ENCODE assay signal across 8 cellular contexts in genomic region chr6:144214622-144215401, GRCh38.
DNase-seq lines count a peak whose midpoint lies in the region; ATAC-seq, FAIRE-seq and TF ChIP-seq lines count a peak whose summit lies in the region.
"Had no signal": no experiment of that assay in that cellular context is flagged by ENCODE, and none has a peak within 500 bp of the region (broad histone marks: within the 10 kb centered on the region; RNA-seq: fewer than 3 reads in every experiment).

No MANE protein-coding gene starts in this region.

- H3K27me3 ChIP-seq in Karpas-422 (ENCODE audit: low read length) (no peaks in the 10 kb centered on the region), HepG2 (ENCODE audit: control insufficient read depth in 1 of 2, insufficient read depth in 2 of 2, low read length in 2 of 2) (peaks cover 0 to 8% of the 10 kb centered on the region in 2 experiments; a peak in 1 of 5 replicates)

- no peak for TF ChIP-seq CTCF in HepG2 (CRISPR knock-in tag; IDR thresholded peaks at IDR 0.05)

- H3K36me3 Mint-ChIP-seq in activated naive CD8-positive, alpha-beta T cell: no peaks in the 10 kb centered on the region

- H3K27ac ChIP-seq in Karpas-422 (ENCODE audit: low read length): no peak overlapping the region
- H3K27ac ChIP-seq in HepG2 (ENCODE audit: extremely low read length, insufficient read depth, low read length): peak overlapping the region; percentile 81
- peak overlapping the region; percentile 93 for H3K27ac ChIP-seq in substantia nigra (ENCODE audit: low read depth, low read length, poor library complexity, severe bottlenecking)

- H3K9me3 Mint-ChIP-seq in activated naive CD8-positive, alpha-beta T cell (ENCODE audit: low read depth): no peaks in the 10 kb centered on the region

- peak overlapping the region; percentile 98 for H3K27ac Mint-ChIP-seq in activated naive CD8-positive, alpha-beta T cell

- TF ChIP-seq EP300 in HepG2 (IDR thresholded peaks at IDR 0.05; ENCODE audit: low read depth in 2 of 2, low read length in 2 of 2): no peak
- no peak for TF ChIP-seq EP300 in HepG2 (CRISPR knock-in tag; IDR thresholded peaks at IDR 0.05; ENCODE audit: borderline replicate concordance)

- CTCF ChIA-PET in HepG2 (lab: Yijun Ruan, JAX; ENCODE audit: low intra/inter-chr PET ratio, low total read pairs): interaction anchor here (1.6 to 2.4 kb wide), 2 partner anchors 109 to 267 kb away, joined by 5 to 13 read pairs; no protein-coding TSS in a partner anchor

- FAIRE-seq in HepG2 (lab: Jason Lieb, UNC): no peak

- H3K4me2 ChIP-seq in Karpas-422 (ENCODE audit: low read depth, low read length, poor library complexity, severe bottlenecking) (peak overlapping the region; percentile 74), HepG2 (ENCODE audit: low read depth, low read length) (peak overlapping the region; percentile 91)

- 54% methylated on average over 14 of the region's 16 CpGs for WGBS in HepG2 (ENCODE audit: low lambda C conversion rate)

- H3K36me3 ChIP-seq in Karpas-422 (ENCODE audit: insufficient read depth, low read length) (no peaks in the 10 kb centered on the region), HepG2 (replicated peaks in 1 of 2; ENCODE audit: control insufficient read depth in 1 of 2, insufficient read depth in 2 of 2, low read length in 2 of 2) (no peaks in the 10 kb centered on the region)

- ATAC-seq in HepG2 (no peak), HG03280 (IDR thresholded peaks at IDR 0.05; ENCODE audit: unreplicated experiment) (no peak)

- POLR2A ChIA-PET in HepG2 (lab: Yijun Ruan, JAX): no interaction called here

- TF ChIP-seq RAD21 in HepG2 (CRISPR knock-in tag; IDR thresholded peaks at IDR 0.05): no peak

- intact Hi-C loops in HepG2 (cut with micrococcal nuclease; ENCODE audit: unreplicated experiment): loop anchor here (1.0 kb wide), 1 partner anchor 640 kb away; no protein-coding TSS in a partner anchor

- in situ Hi-C loops in HepG2 (cut with HindIII; ENCODE audit: extremely low pct_ligation_motif_present, low pct_unique_long_range_greater_than_20kb): loop anchor here (5.0 kb wide), 2 partner anchors 72 to 118 kb away; partner anchors contain the start of genes SF3B5 and UTRN

- no peaks in the 10 kb centered on the region for H4K20me1 ChIP-seq in Karpas-422 (ENCODE audit: insufficient read depth, low read depth, low read length)
- no peaks in the 10 kb centered on the region for H4K20me1 ChIP-seq in HepG2 (ENCODE audit: insufficient read depth, low read length)

- no peaks in the 10 kb centered on the region for H3K9me2 ChIP-seq in Karpas-422 (replicated peaks; ENCODE audit: insufficient read depth, low read length)

- no peaks in the 10 kb centered on the region for H3K27me3 Mint-ChIP-seq in activated naive CD8-positive, alpha-beta T cell

- no peak for TF ChIP-seq POLR2A in HepG2 (IDR thresholded peaks at IDR 0.05; ENCODE audit: insufficient read depth in 1 of 2, low read depth in 2 of 2, low read length in 2 of 2)

- H3K79me2 ChIP-seq in Karpas-422 (ENCODE audit: low read length) (no peaks in the 10 kb centered on the region), HepG2 (ENCODE audit: insufficient read depth, low read length) (no peaks in the 10 kb centered on the region)

- H3K4me1 ChIP-seq in Karpas-422 (ENCODE audit: low read length) (peaks cover 16% of the 10 kb centered on the region), HepG2 (ENCODE audit: insufficient read depth, low read length) (peaks cover 23% of the 10 kb centered on the region)

- H2AFZ ChIP-seq in Karpas-422 (ENCODE audit: low read length) (peak overlapping the region; percentile 89; the same call in 1 of the 2 replicates), HepG2 (ENCODE audit: low read length) (peak overlapping the region; percentile 95)

- H3K9me3 ChIP-seq in Karpas-422 (ENCODE audit: low read length) (no peaks in the 10 kb centered on the region), HepG2 (ENCODE audit: low read length) (peaks cover 8% of the 10 kb centered on the region; the same call in 1 of the 2 replicates)

- H3K4me3 Mint-ChIP-seq in activated naive CD8-positive, alpha-beta T cell: peak overlapping the region; percentile 94

- peaks cover 39% of the 10 kb centered on the region for H3K4me1 Mint-ChIP-seq in activated naive CD8-positive, alpha-beta T cell (ENCODE audit: low read depth)

- DNase-seq in Karpas-422 (no peak), HepG2 (ENCODE audit: low spot score) (no peak), substantia nigra (lab: John Stamatoyannopoulos, UW) (peak in 4 of 49 donors; percentile 8 to 34 (median 9)), NCI-H345 treated with DMSO at 0.1 percent for 48 hours (lab: John Stamatoyannopoulos, UW; ENCODE audit: unreplicated experiment) (no peak), COR-L47 (lab: John Stamatoyannopoulos, UW) (no peak)
- DNase-seq: amniotic stem cell had no signal

- no TSS peak for BruUV-seq in HepG2 (replicated peaks; lab: Mats Ljungman, UMichigan)

- H3K4me3 ChIP-seq in Karpas-422 (ENCODE audit: low read length): no peak overlapping the region
- H3K4me3 ChIP-seq in HepG2 (replicated peaks in 1 of 3; ENCODE audit: insufficient read depth in 1 of 3, low read depth in 2 of 3, low read length in 3 of 3): peak overlapping the region; percentile 68 to 89 (median 82)

- H3K9ac ChIP-seq in Karpas-422 (ENCODE audit: low read length): no peak overlapping the region
- H3K9ac ChIP-seq in HepG2 (ENCODE audit: insufficient read depth, low read depth, low read length): peak overlapping the region; percentile 77

TF ChIP-seq in HepG2, 621 proteins besides CTCF, POLR2A, EP300 and RAD21 (continues in another document):
- TF ChIP-seq HIVEP1 (CRISPR knock-in tag; IDR thresholded peaks at IDR 0.05): no peak
- no peak for TF ChIP-seq ZSCAN30 (CRISPR knock-in tag; IDR thresholded peaks at IDR 0.05)
- TF ChIP-seq SP1 (IDR thresholded peaks at IDR 0.05): no peak
- TF ChIP-seq SP1 (CRISPR knock-in tag; IDR thresholded peaks at IDR 0.05): no peak
- TF ChIP-seq PLSCR1 (CRISPR knock-in tag; IDR thresholded peaks at IDR 0.05; ENCODE audit: borderline replicate concordance): no peak
- no peak for TF ChIP-seq ZNF496 (CRISPR knock-in tag; IDR thresholded peaks at IDR 0.05; ENCODE audit: insufficient replicate concordance)
- TF ChIP-seq KDM5B (CRISPR knock-in tag; IDR thresholded peaks at IDR 0.05; ENCODE audit: borderline replicate concordance): no peak
- TF ChIP-seq NFYC (CRISPR knock-in tag; IDR thresholded peaks at IDR 0.05): no peak
- 0 out of 2 replicates have a peak, but pooled peaks have one; percentile 29 for TF ChIP-seq ZNF616 (CRISPR knock-in tag; IDR thresholded peaks at IDR 0.05; ENCODE audit: low read depth)
- no peak for TF ChIP-seq ZBTB42 (CRISPR knock-in tag; IDR thresholded peaks at IDR 0.05)
- no peak for TF ChIP-seq PHF20 (CRISPR knock-in tag; IDR thresholded peaks at IDR 0.05)
- TF ChIP-seq HMG20B (CRISPR knock-in tag; conservative IDR thresholded peaks at IDR 0.05): no peak
- TF ChIP-seq ZNF766 (CRISPR knock-in tag; IDR thresholded peaks at IDR 0.05; ENCODE audit: borderline replicate concordance): 0 out of 2 replicates have a peak, but pooled peaks have one; percentile 28
- no peak for TF ChIP-seq E2F1 (CRISPR knock-in tag; IDR thresholded peaks at IDR 0.05)
- no peak for TF ChIP-seq MAFF (IDR thresholded peaks at IDR 0.05; ENCODE audit: low read depth, low read length)
- TF ChIP-seq ZNF513 (CRISPR knock-in tag; conservative IDR thresholded peaks at IDR 0.05): no peak
- TF ChIP-seq MED13 (CRISPR knock-in tag; IDR thresholded peaks at IDR 0.05): no peak
- no peak for TF ChIP-seq RXRB (CRISPR knock-in tag; IDR thresholded peaks at IDR 0.05; ENCODE audit: borderline replicate concordance)
- TF ChIP-seq MAX (IDR thresholded peaks at IDR 0.05): peak; percentile 60
- TF ChIP-seq ZNF564 (CRISPR knock-in tag; IDR thresholded peaks at IDR 0.05): peak; percentile 4; the same call in 1 of the 2 replicates
- TF ChIP-seq RNF2 (conservative IDR thresholded peaks at IDR 0.05; ENCODE audit: low read depth): 0 out of 2 replicates have a peak, but pooled peaks have one; percentile 32
- TF ChIP-seq AGO2 (optimal IDR thresholded peaks at IDR 0.05; ENCODE audit: low read depth, low read length): no peak
- TF ChIP-seq PPARG (CRISPR knock-in tag; conservative IDR thresholded peaks at IDR 0.05): no peak
- TF ChIP-seq ATAD3A (CRISPR knock-in tag; IDR thresholded peaks at IDR 0.05): no peak
- TF ChIP-seq ZNF670 (CRISPR knock-in tag; IDR thresholded peaks at IDR 0.05; ENCODE audit: borderline replicate concordance): no peak
